In genomic region chr9:76512826-76513225, GRCh38 we compare ENCODE assay signal across 22 cellular contexts. TPM values are rescaled to one million over a fixed set of nuclear protein-coding genes. Genes with fewer than 3 reads are reported as not detected.
A peak's percentile ranks its signal among the peaks of the same experiment; 100 is the strongest.
DNase-seq lines count a peak whose midpoint lies in the region; ATAC-seq and TF ChIP-seq lines count a peak whose summit lies in the region.
"Had no signal": no experiment of that assay in that cellular context is flagged by ENCODE, and none has a peak within 500 bp of the region (broad histone marks: within the 10 kb centered on the region; RNA-seq: fewer than 3 reads in every experiment).

No MANE protein-coding gene starts in this region.

- H3K4me3 Mint-ChIP-seq in neural progenitor cell = no peak overlapping the region
- H3K4me3 Mint-ChIP-seq: activated B cell treated with CpG ODN at 0.5 μM for 24 hours; activated CD8-positive, alpha-beta T cell treated with anti-CD3 and anti-CD28 coated beads, Interleukin-2, amount 10 ng/mL, durations not matched to agents 7 days and 5 days; activated naive CD4-positive, alpha-beta T cell treated with anti-CD3 and anti-CD28 coated beads, Interleukin-2, amount 50 U/mL, for 24 hours; activated T-cell treated with anti-CD3 and anti-CD28 coated beads, Interleukin-2, amount 50 U/mL, for 24 hours; brain; T-helper 1 cell treated with Interleukin-12 subunit alpha and Interleukin-12 subunit beta and Interleukin-4 antibody, amounts not matched to agents 30 μg/mL and 1 μg/mL, for 36 hours had no signal

- H3K27ac Mint-ChIP-seq in neural progenitor cell = no peak overlapping the region
- H3K27ac Mint-ChIP-seq: activated B cell treated with CpG ODN at 0.5 μM for 24 hours; activated CD8-positive, alpha-beta T cell treated with anti-CD3 and anti-CD28 coated beads, Interleukin-2, amount 10 ng/mL, durations not matched to agents 7 days and 5 days; activated naive CD4-positive, alpha-beta T cell treated with anti-CD3 and anti-CD28 coated beads, Interleukin-2, amount 50 U/mL, for 24 hours; activated T-cell treated with anti-CD3 and anti-CD28 coated beads, Interleukin-2, amount 50 U/mL, for 24 hours; brain; T-helper 1 cell treated with Interleukin-12 subunit alpha and Interleukin-12 subunit beta and Interleukin-4 antibody, amounts not matched to agents 30 μg/mL and 1 μg/mL, for 36 hours had no signal

- ATAC-seq in GM18858 (IDR thresholded peaks at IDR 0.05; ENCODE audit: unreplicated experiment) = no peak
- ATAC-seq: A549; activated CD8-positive, alpha-beta T cell treated with anti-CD3 and anti-CD28 coated beads, Interleukin-2, amount 10 ng/mL, durations not matched to agents 7 days and 5 days; left ventricle myocardium superior had no signal

- in situ Hi-C loops in ACHN (cut with HindIII; ENCODE audit: low pct_ligation_motif_present, low pct_unique_long_range_greater_than_20kb, low sequenced_read_pairs) = no loop called here

- TF ChIP-seq CTCF in fibroblast of the aortic adventitia (IDR thresholded peaks at IDR 0.05; ENCODE audit: insufficient read depth, low read length) (no peak), neural progenitor cell (IDR thresholded peaks at IDR 0.05) (no peak)

- H4K20me1 ChIP-seq in neural progenitor cell (ENCODE audit: low read depth) = no peaks in the 10 kb centered on the region

- no peaks in the 10 kb centered on the region for H3K9me3 ChIP-seq in neural progenitor cell (ENCODE audit: low read depth)

- H3K79me2 ChIP-seq in neural progenitor cell (ENCODE audit: low read depth) = no peaks in the 10 kb centered on the region

- no peaks in the 10 kb centered on the region for H3F3A ChIP-seq in neural progenitor cell (ENCODE audit: low read depth)

- no peaks in the 10 kb centered on the region for H3K4me1 ChIP-seq in neural progenitor cell
- H3K4me1 ChIP-seq: A549 had no signal

- no peak overlapping the region for H2AFZ ChIP-seq in neural progenitor cell (replicated peaks)

- no peaks in the 10 kb centered on the region for H3K36me3 ChIP-seq in neural progenitor cell

- no peak overlapping the region for H3K9ac ChIP-seq in neural progenitor cell

- no peaks in the 10 kb centered on the region for H3K27me3 Mint-ChIP-seq in neural progenitor cell (ENCODE audit: insufficient read depth, low read depth)
- H3K27me3 Mint-ChIP-seq: activated B cell treated with CpG ODN at 0.5 μM for 24 hours; activated T-cell treated with anti-CD3 and anti-CD28 coated beads, Interleukin-2, amount 50 U/mL, for 24 hours; brain had no signal

- no peak overlapping the region for H3K4me2 ChIP-seq in neural progenitor cell
- H3K4me2 ChIP-seq: A549 had no signal

- H3K27ac ChIP-seq in neural progenitor cell = no peak overlapping the region
- H3K27ac ChIP-seq: A549, C4-2B had no signal

- no peak overlapping the region for H3K4me3 ChIP-seq in fibroblast of the aortic adventitia (ENCODE audit: low read depth, low read length)
- no peak overlapping the region for H3K4me3 ChIP-seq in neural progenitor cell
- H3K4me3 ChIP-seq: A549 had no signal

- peaks cover 5% of the 10 kb centered on the region for H3K9me3 Mint-ChIP-seq in neural progenitor cell
- H3K9me3 Mint-ChIP-seq: activated naive CD4-positive, alpha-beta T cell treated with anti-CD3 and anti-CD28 coated beads, Interleukin-2, amount 50 U/mL, for 24 hours; activated T-cell treated with anti-CD3 and anti-CD28 coated beads, Interleukin-2, amount 50 U/mL, for 24 hours had no signal

- peak; percentile 5 for DNase-seq in ACHN
- DNase-seq in HS-5 (ENCODE audit: low read depth) = peak; percentile 38
- DNase-seq in astrocyte of the hippocampus (ENCODE audit: low read depth, low spot score) = peak; percentile 61
- DNase-seq in fibroblast of the aortic adventitia (ENCODE audit: low read depth) = peak; percentile 66
- no peak for DNase-seq in NCI-H82 (lab: John Stamatoyannopoulos, UW)
- DNase-seq in neural progenitor cell (ENCODE audit: low spot score) = no peak
- no peak for DNase-seq in AML-193 (lab: John Stamatoyannopoulos, UW)
- DNase-seq: activated B cell treated with CpG ODN at 0.5 μM for 24 hours; activated CD8-positive, alpha-beta T cell treated with anti-CD3 and anti-CD28 coated beads, Interleukin-2, amount 10 ng/mL, durations not matched to agents 7 days and 5 days; activated T-cell treated with anti-CD3 and anti-CD28 coated beads, Interleukin-2, amount 50 U/mL, for 24 hours; dermis blood vessel endothelial cell; DMS 273 treated with DMSO at 0.1 percent for 48 hours; left ventricle myocardium superior; NCI-H69; retina; substantia nigra had no signal

- no peaks in the 10 kb centered on the region for H3K27me3 ChIP-seq in neural progenitor cell

- no peaks in the 10 kb centered on the region for H3K36me3 Mint-ChIP-seq in neural progenitor cell
- H3K36me3 Mint-ChIP-seq: brain had no signal

- no peaks in the 10 kb centered on the region for H3K4me1 Mint-ChIP-seq in neural progenitor cell
- H3K4me1 Mint-ChIP-seq: activated naive CD4-positive, alpha-beta T cell treated with anti-CD3 and anti-CD28 coated beads, Interleukin-2, amount 50 U/mL, for 24 hours; brain had no signal

RNA-seq across cellular contexts. Expression of gene GCNT1, which starts 53.8 kb away (rescaled TPM):
- 18.0 and 46.9 TPM in 2 replicates for total RNA-seq in fibroblast of the aortic adventitia (ENCODE audit: low replicate concordance)
- 14.2 and 25.5 TPM in 2 replicates for total RNA-seq in neural progenitor cell (ENCODE audit: low replicate concordance)

Comparison
In these comparisons a context has a peak if more than half of its experiments do, and no peak if none do; other contexts are left out.
1. DNase-seq: peak in ACHN (single experiment), HS-5 (single experiment), astrocyte of the hippocampus (single experiment) and fibroblast of the aortic adventitia (single experiment); none in NCI-H82 (single experiment), neural progenitor cell (single experiment) and AML-193 (0 of 2).